ENCODE assay signal across 21 cellular contexts in the genomic region with DNA sequence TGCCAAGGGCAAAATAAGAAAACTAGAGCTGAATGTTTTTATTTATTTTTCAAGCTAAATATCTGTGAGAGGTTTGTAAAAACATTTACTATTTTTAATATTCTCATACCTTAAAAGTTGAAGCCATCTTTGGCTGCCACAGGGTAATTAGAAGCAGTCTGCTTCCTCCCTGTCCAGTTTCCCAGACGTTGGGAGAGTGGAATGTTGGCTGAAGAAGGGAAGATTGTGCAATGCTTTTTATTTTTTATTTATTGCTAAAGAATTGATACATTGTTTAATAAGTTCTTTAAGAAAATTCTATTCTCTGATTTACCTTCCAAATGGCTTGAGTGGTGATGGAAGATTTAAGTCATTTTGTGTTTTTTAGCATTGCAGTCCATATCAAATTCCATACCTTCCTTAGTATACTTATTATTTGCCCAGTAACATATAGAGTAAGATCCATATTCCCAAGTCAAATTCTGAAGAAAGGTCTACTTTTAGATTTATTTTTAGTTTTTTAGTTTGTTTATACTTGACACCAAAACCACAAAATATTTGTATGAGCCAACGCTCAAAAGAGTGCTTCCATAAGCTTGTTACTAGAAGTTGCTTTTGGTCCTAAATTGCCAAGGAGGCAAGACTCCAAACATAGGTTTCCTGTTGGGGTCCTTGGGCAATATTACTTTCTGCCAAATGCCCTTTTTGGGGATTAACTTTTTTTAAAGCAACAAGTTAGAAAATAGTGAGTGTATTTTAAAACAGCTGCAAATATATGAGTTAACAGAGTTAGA.
DNase-seq lines count a peak whose midpoint lies in the region; ATAC-seq and TF ChIP-seq lines count a peak whose summit lies in the region.
"Had no signal": no experiment of that assay in that cellular context is flagged by ENCODE, and none has a peak within 500 bp of the region (broad histone marks: within the 10 kb centered on the region; RNA-seq: fewer than 3 reads in every experiment).

No MANE protein-coding gene starts in this region.

- ATAC-seq in HG03378 (IDR thresholded peaks at IDR 0.05; ENCODE audit: unreplicated experiment) (no peak), GM18873 (IDR thresholded peaks at IDR 0.05; ENCODE audit: low FRiP score, unreplicated experiment) (no peak)
- ATAC-seq: gastrocnemius medialis, GM12878, mucosa of descending colon had no signal

- TF ChIP-seq CTCF in AG10803 (conservative IDR thresholded peaks at IDR 0.05; ENCODE audit: low read length): no peak

- no peak overlapping the region for H3K4me3 ChIP-seq in AG10803 (ENCODE audit: low read length)
- H3K4me3 ChIP-seq: adrenal gland, gastrocnemius medialis, GM12878, mucosa of descending colon, right atrium auricular region, upper lobe of left lung had no signal

- DNase-seq in AG10803 (ENCODE audit: low read depth): peak; percentile 93
- peak; percentile 67 for DNase-seq in LHCN-M2 (ENCODE audit: low read depth)
- DNase-seq in dedifferentiated amniotic fluid mesenchymal stem cell (ENCODE audit: extremely low spot score): peak; percentile 46
- peak; percentile 75 for DNase-seq in renal cortical epithelial cell (ENCODE audit: low read depth)
- DNase-seq in NK-92 (lab: John Stamatoyannopoulos, UW; ENCODE audit: unreplicated experiment): no peak
- no peak for DNase-seq in pons (ENCODE audit: low spot score)
- DNase-seq: activated CD4-positive, alpha-beta T cell treated with anti-CD3 and anti-CD28 coated beads, Interleukin-2, amount 10 ng/mL, durations not matched to agents 7 days and 5 days; activated CD8-positive, alpha-beta memory T cell treated with anti-CD3 and anti-CD28 coated beads, Interleukin-2, amount 50 U/mL, for 4 hours; activated effector memory CD4-positive, alpha-beta T cell treated with Interleukin-2 at 50 U/mL for 16 hours; adrenal gland; Caco-2; gastrocnemius medialis; mucosa of descending colon; NCI-H146; NCI-H2227 treated with DMSO at 0.1 percent for 48 hours; stimulated activated CD4-positive, alpha-beta T cell treated with anti-CD3 and anti-CD28 coated beads, Interleukin-1b, Interleukin-23, amount 100 ng/mL, for 48 hours; upper lobe of left lung had no signal

Comparison
In these comparisons a context has a peak if more than half of its experiments do, and no peak if none do; other contexts are left out.
1. DNase-seq: peak in AG10803 (single experiment), LHCN-M2 (single experiment), dedifferentiated amniotic fluid mesenchymal stem cell (single experiment) and renal cortical epithelial cell (single experiment); none in NK-92 (single experiment) and pons (single experiment).